Comparison of ENCODE assay signal across 24 cellular contexts in genomic region chr3:98323425-98323824, GRCh38. TPM values are rescaled to one million over a fixed set of nuclear protein-coding genes. Genes with fewer than 3 reads are reported as not detected.
"Had no signal": no experiment of that assay in that cellular context is flagged by ENCODE, and none has a peak within 500 bp of the region (broad histone marks: within the 10 kb centered on the region; RNA-seq: fewer than 3 reads in every experiment).

No MANE protein-coding gene starts in this region.

- H3K27me3 ChIP-seq: right lobe of liver, thyroid gland, uterus had no signal

- H3K36me3 ChIP-seq: heart right ventricle, right lobe of liver, suprapubic skin, thyroid gland, uterus had no signal

- H3K27ac ChIP-seq: dorsolateral prefrontal cortex, heart right ventricle, psoas muscle, right lobe of liver, suprapubic skin, thyroid gland, uterus had no signal

- H3K9me3 ChIP-seq: heart right ventricle, psoas muscle, right lobe of liver, suprapubic skin, thyroid gland, uterus had no signal

- H3K4me3 ChIP-seq: dorsolateral prefrontal cortex, heart right ventricle, lung, psoas muscle, right lobe of liver, suprapubic skin, thyroid gland, uterus had no signal

- DNase-seq: cortex of kidney; dorsolateral prefrontal cortex; effector CD8-positive, alpha-beta T cell; foreskin melanocyte; heart right ventricle; left colon; left ventricle myocardium superior; mesenchymal stem cell; naive thymus-derived CD4-positive, alpha-beta T cell; nephron progenitor cell; psoas muscle; retina; right lobe of liver; stimulated activated CD4-positive, alpha-beta T cell treated with anti-CD3 and anti-CD28 coated beads, Interleukin-4, amount 100 ng/mL, for 1 hour; stimulated activated CD8-positive, alpha-beta memory T cell treated with anti-CD3 and anti-CD28 coated beads, Interleukin-4, amount 100 ng/mL, for 48 hours; stimulated activated naive CD8-positive, alpha-beta T cell treated with anti-CD3 and anti-CD28 coated beads, Interleukin-15, Interleukin-2, amounts not matched to agents 100 U/mL and 50 U/mL, for 24 hours; thyroid gland; uterus had no signal

- H3K4me1 ChIP-seq: heart right ventricle, psoas muscle, right lobe of liver, suprapubic skin, uterus had no signal

RNA-seq across cellular contexts. Expression of gene OR5K4, which starts 30.2 kb away (rescaled TPM):
- total RNA-seq: dorsolateral prefrontal cortex; glomerular endothelial cell; heart right ventricle; kidney epithelial cell; left colon; left ventricle myocardium superior; lung; mononuclear cell; naive thymus-derived CD4-positive, alpha-beta T cell; osteoblast; psoas muscle; right lobe of liver; suprapubic skin; thyroid gland; uterus had no signal

RNA-seq across cellular contexts. Expression of gene OR5H2, which starts 41.1 kb away (rescaled TPM):
- total RNA-seq: dorsolateral prefrontal cortex; glomerular endothelial cell; heart right ventricle; kidney epithelial cell; left colon; left ventricle myocardium superior; lung; mononuclear cell; naive thymus-derived CD4-positive, alpha-beta T cell; osteoblast; psoas muscle; right lobe of liver; suprapubic skin; thyroid gland; uterus had no signal

RNA-seq across cellular contexts. Expression of gene OR5H6, which starts 59.4 kb away (rescaled TPM):
- total RNA-seq: dorsolateral prefrontal cortex; glomerular endothelial cell; heart right ventricle; kidney epithelial cell; left colon; left ventricle myocardium superior; lung; mononuclear cell; naive thymus-derived CD4-positive, alpha-beta T cell; osteoblast; psoas muscle; right lobe of liver; suprapubic skin; thyroid gland; uterus had no signal
